In genomic region chr7:27866828-27867227, GRCh38 we compare ENCODE assay signal across 15 cellular contexts.
DNase-seq lines count a peak whose midpoint lies in the region; ATAC-seq lines count a peak whose summit lies in the region.
"Had no signal": no experiment of that assay in that cellular context is flagged by ENCODE, and none has a peak within 500 bp of the region (broad histone marks: within the 10 kb centered on the region; RNA-seq: fewer than 3 reads in every experiment).

No MANE protein-coding gene starts in this region.

- peak overlapping the region in 1 of 5 donors; percentile 25 for H3K4me3 Mint-ChIP-seq in immature natural killer cell
- no peak overlapping the region for H3K4me3 Mint-ChIP-seq in stimulated activated effector memory CD8-positive, alpha-beta T cell treated with anti-CD3 and anti-CD28 coated beads, Interleukin-12 subunit alpha, Interleukin-12 subunit beta, amount 100 ng/mL, for 72 hours
- H3K4me3 Mint-ChIP-seq: HFFc6 had no signal

- H3K27ac ChIP-seq in BLaER1 treated with 17β-estradiol and CSF1 and Interleukin-3, amounts not matched to agents 10 nM and 100 nM = peak overlapping the region in 6 of 11 experiments; percentile 73 to 89 (median 86); a peak in 10 of 22 replicates
- H3K27ac ChIP-seq in angular gyrus (ENCODE audit: low read depth, low read length) (peak overlapping the region; percentile 48), right cardiac atrium (ENCODE audit: low read length) (no peak overlapping the region)
- H3K27ac ChIP-seq: HL-60 had no signal

- DNase-seq in immature natural killer cell (no peak), SIG-M5 treated with dmso at 0.1 percent for 504 hours (lab: John Stamatoyannopoulos, UW; ENCODE audit: unreplicated experiment) (no peak), right cardiac atrium (no peak)
- DNase-seq in stimulated activated effector memory CD8-positive, alpha-beta T cell treated with anti-CD3 and anti-CD28 coated beads, Interleukin-12 subunit alpha, Interleukin-12 subunit beta, amount 100 ng/mL, for 72 hours (ENCODE audit: low spot score in 2 of 2) = no peak
- DNase-seq: BE2C; Caco-2; CD8-positive, alpha-beta memory T cell; DND-41; GDM1; HCEC 1CT; HFFc6 had no signal

- intact Hi-C loops in right cardiac atrium (cut with DNase I) = no loop called here

- H3K9me3 ChIP-seq in BLaER1 treated with 17β-estradiol and CSF1 and Interleukin-3, amounts not matched to agents 10 nM and 100 nM (replicated peaks in 1 of 11) = peaks cover 0 to 14% (median 4%) of the 10 kb centered on the region in 11 experiments; a peak in 8 of 22 replicates
- H3K9me3 ChIP-seq in right cardiac atrium (ENCODE audit: control insufficient read depth, low read length) = no peaks in the 10 kb centered on the region
- H3K9me3 ChIP-seq: BE2C, Caco-2 had no signal

- H3K4me1 Mint-ChIP-seq in immature natural killer cell = peaks cover 67 to 93% of the 10 kb centered on the region in 2 donors
- H3K4me1 Mint-ChIP-seq in stimulated activated effector memory CD8-positive, alpha-beta T cell treated with anti-CD3 and anti-CD28 coated beads, Interleukin-12 subunit alpha, Interleukin-12 subunit beta, amount 100 ng/mL, for 72 hours = peaks cover 34% of the 10 kb centered on the region

- peaks cover 0 to 4% (median 0%) of the 10 kb centered on the region in 3 donors for H3K36me3 Mint-ChIP-seq in immature natural killer cell
- peaks cover 5% of the 10 kb centered on the region for H3K36me3 Mint-ChIP-seq in stimulated activated effector memory CD8-positive, alpha-beta T cell treated with anti-CD3 and anti-CD28 coated beads, Interleukin-12 subunit alpha, Interleukin-12 subunit beta, amount 100 ng/mL, for 72 hours

- H3K4me2 ChIP-seq in BLaER1 treated with 17β-estradiol and CSF1 and Interleukin-3, amounts not matched to agents 10 nM and 100 nM = peak overlapping the region in 8 of 11 experiments; percentile 56 to 85 (median 76); a peak in 14 of 22 replicates

- peaks cover 0 to 8% (median 4%) of the 10 kb centered on the region in 3 donors for H3K27me3 Mint-ChIP-seq in immature natural killer cell (ENCODE audit: low read depth in 3 of 3)
- H3K27me3 Mint-ChIP-seq: CD8-positive, alpha-beta memory T cell had no signal

- no peaks in the 10 kb centered on the region for H4K20me1 ChIP-seq in BLaER1 treated with 17β-estradiol and CSF1 and Interleukin-3, amounts not matched to agents 10 nM and 100 nM

- peak overlapping the region in 1 of 11 experiments; percentile 66; a peak in 1 of 22 replicates for H3K9ac ChIP-seq in BLaER1 treated with 17β-estradiol and CSF1 and Interleukin-3, amounts not matched to agents 10 nM and 100 nM

- H3K27ac Mint-ChIP-seq in immature natural killer cell = peak overlapping the region in 4 of 6 donors; percentile 14 to 55 (median 36)
- H3K27ac Mint-ChIP-seq in stimulated activated effector memory CD8-positive, alpha-beta T cell treated with anti-CD3 and anti-CD28 coated beads, Interleukin-12 subunit alpha, Interleukin-12 subunit beta, amount 100 ng/mL, for 72 hours = peak overlapping the region; percentile 52
- H3K27ac Mint-ChIP-seq: HFFc6 had no signal

- 82% methylated on average over 8 of the region's 8 CpGs for WGBS in right cardiac atrium

- H3K9me3 Mint-ChIP-seq in immature natural killer cell = no peaks in the 10 kb centered on the region
- H3K9me3 Mint-ChIP-seq in stimulated activated effector memory CD8-positive, alpha-beta T cell treated with anti-CD3 and anti-CD28 coated beads, Interleukin-12 subunit alpha, Interleukin-12 subunit beta, amount 100 ng/mL, for 72 hours = no peaks in the 10 kb centered on the region
- H3K9me3 Mint-ChIP-seq: CD8-positive, alpha-beta memory T cell; HFFc6 had no signal

- no peak overlapping the region for H3K4me3 ChIP-seq in BLaER1 treated with 17β-estradiol and CSF1 and Interleukin-3, amounts not matched to agents 10 nM and 100 nM
- no peak overlapping the region for H3K4me3 ChIP-seq in right cardiac atrium (ENCODE audit: low read length)

- peaks cover 0 to 33% (median 0%) of the 10 kb centered on the region in 11 experiments; a peak in 8 of 22 replicates for H3K36me3 ChIP-seq in BLaER1 treated with 17β-estradiol and CSF1 and Interleukin-3, amounts not matched to agents 10 nM and 100 nM
- H3K36me3 ChIP-seq: BE2C had no signal

- H3K27me3 ChIP-seq in BLaER1 treated with 17β-estradiol and CSF1 and Interleukin-3, amounts not matched to agents 10 nM and 100 nM = no peaks in the 10 kb centered on the region
- no peaks in the 10 kb centered on the region for H3K27me3 ChIP-seq in right cardiac atrium (ENCODE audit: control insufficient read depth, insufficient read depth)
- H3K27me3 ChIP-seq: BE2C had no signal

- no peak for ATAC-seq in stimulated activated effector memory CD8-positive, alpha-beta T cell treated with anti-CD3 and anti-CD28 coated beads, Interleukin-12 subunit alpha, Interleukin-12 subunit beta, amount 100 ng/mL, for 72 hours
- ATAC-seq in GM18502 (IDR thresholded peaks at IDR 0.05; ENCODE audit: poor library complexity, unreplicated experiment) = no peak
- no peak for ATAC-seq in right cardiac atrium

- H3K4me1 ChIP-seq in BLaER1 treated with 17β-estradiol and CSF1 and Interleukin-3, amounts not matched to agents 10 nM and 100 nM = peaks cover 24 to 81% (median 73%) of the 10 kb centered on the region in 10 experiments
- no peaks in the 10 kb centered on the region for H3K4me1 ChIP-seq in right cardiac atrium (ENCODE audit: control insufficient read depth, insufficient read depth, low read length)
- H3K4me1 ChIP-seq: BE2C, Caco-2 had no signal
